ENCODE assay signal across 12 cellular contexts in genomic region chr2:162839419-162839818, GRCh38. TPM values are rescaled to one million over a fixed set of nuclear protein-coding genes. Genes with fewer than 3 reads are reported as not detected.
DNase-seq lines count a peak whose midpoint lies in the region; ATAC-seq and TF ChIP-seq lines count a peak whose summit lies in the region.
"Had no signal": no experiment of that assay in that cellular context is flagged by ENCODE, and none has a peak within 500 bp of the region (broad histone marks: within the 10 kb centered on the region; RNA-seq: fewer than 3 reads in every experiment).

No MANE protein-coding gene starts in this region.

- H3K9me3 ChIP-seq in iPS-18c (ENCODE audit: control insufficient read depth, insufficient read depth, low read length) (no peaks in the 10 kb centered on the region), gastroesophageal sphincter (no peaks in the 10 kb centered on the region), sigmoid colon (no peaks in the 10 kb centered on the region)

- TF ChIP-seq POLR2A in gastroesophageal sphincter (IDR thresholded peaks at IDR 0.05) = no peak
- TF ChIP-seq POLR2A in sigmoid colon (IDR thresholded peaks at IDR 0.05) = no peak

- TF ChIP-seq CTCF in 22Rv1 (IDR thresholded peaks at IDR 0.05) (no peak), gastroesophageal sphincter (IDR thresholded peaks at IDR 0.05) (no peak), sigmoid colon (IDR thresholded peaks at IDR 0.05) (no peak)

- no peak for ATAC-seq in gastroesophageal sphincter
- ATAC-seq: activated CD4-positive, CD25-positive, alpha-beta regulatory T cell treated with anti-CD3 and anti-CD28 coated beads, Interleukin-2, amount 50 U/mL, for 24 hours had no signal

- peaks cover 43% of the 10 kb centered on the region for H3K27me3 ChIP-seq in gastroesophageal sphincter
- peaks cover 11 to 38% (median 22%) of the 10 kb centered on the region in 3 donors for H3K27me3 ChIP-seq in sigmoid colon

- peaks cover 0 to 15% (median 5%) of the 10 kb centered on the region in 3 donors for H3K4me1 ChIP-seq in gastroesophageal sphincter
- H3K4me1 ChIP-seq in sigmoid colon = peaks cover 0 to 6% (median 2%) of the 10 kb centered on the region in 4 donors

- DNase-seq in NCI-H1092 treated with DMSO at 0.1 percent for 48 hours (lab: John Stamatoyannopoulos, UW) = peak; percentile 86
- DNase-seq in SHP77 (lab: John Stamatoyannopoulos, UW) = peak; percentile 75
- DNase-seq in sigmoid colon = no peak
- no peak for DNase-seq in GF-D8 (lab: John Stamatoyannopoulos, UW)
- no peak for DNase-seq in amniotic stem cell (lab: John Stamatoyannopoulos, UW)
- DNase-seq: RPMI8226 had no signal

- peak overlapping the region; percentile 44 for H3K27ac ChIP-seq in 22Rv1
- no peak overlapping the region for H3K27ac ChIP-seq in gastroesophageal sphincter
- H3K27ac ChIP-seq in sigmoid colon = no peak overlapping the region

- intact Hi-C loops in sigmoid colon (cut with DNase I) = no loop called here

- H3K4me3 ChIP-seq in iPS-18c (ENCODE audit: insufficient read depth, low read depth, low read length) (peak overlapping the region; percentile 70), gastroesophageal sphincter (no peak overlapping the region), sigmoid colon (peak overlapping the region in 1 of 4 donors; percentile 2)

- no peak for TF ChIP-seq EP300 in gastroesophageal sphincter (IDR thresholded peaks at IDR 0.05)
- no peak for TF ChIP-seq EP300 in sigmoid colon (IDR thresholded peaks at IDR 0.05)

- H3K36me3 ChIP-seq in gastroesophageal sphincter (no peaks in the 10 kb centered on the region), sigmoid colon (no peaks in the 10 kb centered on the region)

- WGBS in gastroesophageal sphincter (ENCODE audit: low coverage in 1 of 2), 2 donors = 3 to 4% methylated on average over 8 to 9 of the region's 19 CpGs
- WGBS in sigmoid colon, 2 donors = 8 to 21% methylated on average over 19 of the region's 19 CpGs

RNA-seq across cellular contexts. Expression of gene KCNH7, which starts 0.9 kb away (rescaled TPM):
- total RNA-seq in gastroesophageal sphincter = not detected
- total RNA-seq in sigmoid colon = under 1 TPM in 2 of 4 donors, not detected in 2; 0.14 to 0.36 TPM
- not detected for polyA plus RNA-seq in sigmoid colon
- total RNA-seq: aorta, H4 had no signal
- polyA plus RNA-seq: aorta had no signal

Comparison
In these comparisons a context has a peak if more than half of its experiments do, and no peak if none do; other contexts are left out.
1. DNase-seq: peak in NCI-H1092 treated with DMSO at 0.1 percent for 48 hours (single experiment) and SHP77 (2 of 2); none in sigmoid colon (single experiment), GF-D8 (single experiment) and amniotic stem cell (single experiment).